Comparison of ENCODE assay signal across 14 cellular contexts in the genomic region with DNA sequence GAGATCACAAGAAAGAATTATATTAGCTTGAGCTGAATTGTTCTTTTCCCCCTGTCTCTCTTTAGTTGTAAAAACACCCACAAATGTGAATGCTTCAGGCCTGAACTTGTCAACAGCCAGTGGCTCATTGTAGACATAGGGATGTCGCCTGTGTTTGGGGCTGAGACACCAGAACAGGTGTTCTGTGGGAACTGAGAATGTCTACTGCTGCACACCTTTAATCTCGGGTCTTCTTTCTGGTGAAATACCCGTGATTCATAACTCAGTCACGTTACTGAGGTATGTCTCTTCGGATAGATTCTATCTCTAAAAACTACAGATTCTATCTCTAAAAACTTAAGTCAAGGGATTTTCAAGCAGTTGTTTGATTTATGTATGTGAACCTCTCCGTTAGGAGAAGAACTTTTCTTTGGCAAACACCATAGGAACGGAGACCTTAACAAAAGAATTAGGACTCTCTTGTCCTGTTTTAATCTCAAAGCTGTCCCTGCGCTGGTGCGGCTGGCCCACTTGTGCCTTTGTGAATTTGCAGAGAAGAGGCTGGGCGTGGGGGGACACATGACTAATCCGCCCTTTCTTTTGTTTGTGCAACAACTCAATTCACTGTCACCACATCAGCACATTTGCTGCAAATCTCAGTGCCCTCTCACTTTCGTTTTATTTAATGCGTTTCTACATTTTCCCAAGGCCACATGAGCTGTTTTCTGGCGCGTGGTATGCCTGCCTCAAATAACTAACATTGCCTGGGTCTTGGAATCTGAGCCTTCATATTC.
DNase-seq lines count a peak whose midpoint lies in the region; ATAC-seq and TF ChIP-seq lines count a peak whose summit lies in the region.
"Had no signal": no experiment of that assay in that cellular context is flagged by ENCODE, and none has a peak within 500 bp of the region (broad histone marks: within the 10 kb centered on the region; RNA-seq: fewer than 3 reads in every experiment).

No MANE protein-coding gene starts in this region.

- no peak for TF ChIP-seq EP300 in ovary (IDR thresholded peaks at IDR 0.05)

- intact Hi-C loops in CD4-positive, alpha-beta T cell (cut with DNase I, micrococcal nuclease) = no loop called here
- intact Hi-C loops in ovary (cut with DNase I) = no loop called here
- intact Hi-C loops in gastrocnemius medialis (cut with DNase I; ENCODE audit: low total_unique reads) = no loop called here
- intact Hi-C loops in thyroid gland (cut with DNase I) = no loop called here

- no peaks in the 10 kb centered on the region for H3K9me3 ChIP-seq in CD4-positive, alpha-beta T cell (ENCODE audit: control insufficient read depth, low read length)
- H3K9me3 ChIP-seq in ovary (no peaks in the 10 kb centered on the region), gastrocnemius medialis (no peaks in the 10 kb centered on the region), thyroid gland (no peaks in the 10 kb centered on the region)

- H3K27me3 Mint-ChIP-seq in CD4-positive, alpha-beta T cell = no peaks in the 10 kb centered on the region
- H3K27me3 Mint-ChIP-seq in activated T-helper 17 cell treated with anti-CD3 and anti-CD28 coated beads, Interleukin-2, amount 50 U/mL, for 72 hours = no peaks in the 10 kb centered on the region
- no peaks in the 10 kb centered on the region for H3K27me3 Mint-ChIP-seq in effector memory CD8-positive, alpha-beta T cell

- TF ChIP-seq POLR2A in ovary (IDR thresholded peaks at IDR 0.05) = no peak
- no peak for TF ChIP-seq POLR2A in gastrocnemius medialis (IDR thresholded peaks at IDR 0.05)
- no peak for TF ChIP-seq POLR2A in thyroid gland (IDR thresholded peaks at IDR 0.05)

- no peaks in the 10 kb centered on the region for H3K9me3 Mint-ChIP-seq in CD4-positive, alpha-beta T cell
- H3K9me3 Mint-ChIP-seq in activated T-helper 17 cell treated with anti-CD3 and anti-CD28 coated beads, Interleukin-2, amount 50 U/mL, for 72 hours = peaks cover 15% of the 10 kb centered on the region
- H3K9me3 Mint-ChIP-seq in effector memory CD8-positive, alpha-beta T cell = no peaks in the 10 kb centered on the region

- H3K4me1 ChIP-seq in ovary (ENCODE audit: insufficient read depth) (peaks cover 7% of the 10 kb centered on the region), gastrocnemius medialis (no peaks in the 10 kb centered on the region), thyroid gland (peaks cover 3 to 8% of the 10 kb centered on the region in 2 donors)

- DNase-seq in CD4-positive, alpha-beta T cell = peak in 3 of 10 experiments; percentile 3 to 16 (median 5)
- peak; percentile 57 for DNase-seq in NCI-H1105 treated with DMSO at 0.1 percent for 48 hours (lab: John Stamatoyannopoulos, UW)
- DNase-seq in ovary = peak; percentile 45 to 66 (median 55)
- no peak for DNase-seq in gastrocnemius medialis
- DNase-seq in thyroid gland = no peak
- no peak for DNase-seq in effector memory CD8-positive, alpha-beta T cell
- DNase-seq: NCI-H1092, NCI-H524 treated with DMSO at 0.1 percent for 48 hours, occipital lobe had no signal

- H3K4me3 ChIP-seq in ovary = no peak overlapping the region
- no peak overlapping the region for H3K4me3 ChIP-seq in gastrocnemius medialis
- H3K4me3 ChIP-seq in thyroid gland (replicated peaks in 1 of 3) = no peak overlapping the region

- no peaks in the 10 kb centered on the region for H3K36me3 ChIP-seq in ovary
- no peaks in the 10 kb centered on the region for H3K36me3 ChIP-seq in gastrocnemius medialis
- H3K36me3 ChIP-seq in thyroid gland = no peaks in the 10 kb centered on the region

- H3K4me3 Mint-ChIP-seq in CD4-positive, alpha-beta T cell = peak overlapping the region; percentile 22
- H3K4me3 Mint-ChIP-seq in activated T-helper 17 cell treated with anti-CD3 and anti-CD28 coated beads, Interleukin-2, amount 50 U/mL, for 72 hours = peak overlapping the region; percentile 75
- no peak overlapping the region for H3K4me3 Mint-ChIP-seq in effector memory CD8-positive, alpha-beta T cell

- peaks cover 7% of the 10 kb centered on the region for H3K4me1 Mint-ChIP-seq in CD4-positive, alpha-beta T cell (ENCODE audit: low read depth)
- H3K4me1 Mint-ChIP-seq in activated T-helper 17 cell treated with anti-CD3 and anti-CD28 coated beads, Interleukin-2, amount 50 U/mL, for 72 hours = peaks cover 36% of the 10 kb centered on the region
- no peaks in the 10 kb centered on the region for H3K4me1 Mint-ChIP-seq in effector memory CD8-positive, alpha-beta T cell (ENCODE audit: low read depth in 2 of 2)

- POLR2A ChIA-PET in CD4-positive, alpha-beta T cell (lab: Charles Lee) = no interaction called here

- H3K27ac ChIP-seq in CD4-positive, alpha-beta T cell (ENCODE audit: low read depth, low read length) = no peak overlapping the region
- peak overlapping the region in 1 of 2 donors; percentile 62 for H3K27ac ChIP-seq in ovary
- no peak overlapping the region for H3K27ac ChIP-seq in gastrocnemius medialis
- H3K27ac ChIP-seq in thyroid gland = no peak overlapping the region
- H3K27ac ChIP-seq: VCaP had no signal

- CTCF ChIA-PET in CD4-positive, alpha-beta T cell (lab: Charles Lee) = interaction anchor here (0.6 kb wide), 1 partner anchor 1985 kb away, joined by 3 read pairs; no protein-coding TSS in a partner anchor

- TF ChIP-seq CTCF in CD4-positive, alpha-beta T cell (IDR thresholded peaks at IDR 0.05) = no peak
- no peak for TF ChIP-seq CTCF in ovary (IDR thresholded peaks at IDR 0.05)
- TF ChIP-seq CTCF in gastrocnemius medialis (IDR thresholded peaks at IDR 0.05 in 4 of 5, conservative IDR thresholded peaks at IDR 0.05 in 1 of 5) = no peak
- no peak for TF ChIP-seq CTCF in thyroid gland (IDR thresholded peaks at IDR 0.05)

- H3K27me3 ChIP-seq in CD4-positive, alpha-beta T cell (ENCODE audit: control insufficient read depth, insufficient read depth, low read length) = no peaks in the 10 kb centered on the region
- H3K27me3 ChIP-seq in ovary (no peaks in the 10 kb centered on the region), gastrocnemius medialis (no peaks in the 10 kb centered on the region), thyroid gland (no peaks in the 10 kb centered on the region)

- 22 to 39% (median 26%) methylated on average over 15 of the region's 15 CpGs for WGBS in ovary, 3 donors
- WGBS in thyroid gland, 2 donors = 84 to 86% methylated on average over 15 of the region's 15 CpGs

- H3K27ac Mint-ChIP-seq in CD4-positive, alpha-beta T cell = peak overlapping the region; percentile 75
- peak overlapping the region; percentile 86 for H3K27ac Mint-ChIP-seq in activated T-helper 17 cell treated with anti-CD3 and anti-CD28 coated beads, Interleukin-2, amount 50 U/mL, for 72 hours
- H3K27ac Mint-ChIP-seq in effector memory CD8-positive, alpha-beta T cell = no peak overlapping the region

- ATAC-seq in CD4-positive, alpha-beta T cell (ENCODE audit: poor library complexity) = peak; percentile 65
- ATAC-seq in activated T-helper 17 cell treated with anti-CD3 and anti-CD28 coated beads, Interleukin-2, amount 50 U/mL, for 72 hours (replicated peaks) = peak; percentile 68
- ATAC-seq in gastrocnemius medialis (no peak), GM19397 (IDR thresholded peaks at IDR 0.05; ENCODE audit: unreplicated experiment) (no peak)
- no peak for ATAC-seq in effector memory CD8-positive, alpha-beta T cell (replicated peaks)
- ATAC-seq: esophagus mucosa, HepG2 had no signal

- H3K36me3 Mint-ChIP-seq in CD4-positive, alpha-beta T cell (ENCODE audit: low read depth) = no peaks in the 10 kb centered on the region
- H3K36me3 Mint-ChIP-seq in activated T-helper 17 cell treated with anti-CD3 and anti-CD28 coated beads, Interleukin-2, amount 50 U/mL, for 72 hours (ENCODE audit: low read depth) = no peaks in the 10 kb centered on the region
- no peaks in the 10 kb centered on the region for H3K36me3 Mint-ChIP-seq in effector memory CD8-positive, alpha-beta T cell (ENCODE audit: insufficient read depth)

- in situ Hi-C loops in gastrocnemius medialis (cut with MboI; ENCODE audit: low sequenced_read_pairs in 4 of 4) = no loop called here

Comparison
In these comparisons a context has a peak if more than half of its experiments do, and no peak if none do; other contexts are left out.
1. ATAC-seq: peak in CD4-positive, alpha-beta T cell (single experiment) and activated T-helper 17 cell treated with anti-CD3 and anti-CD28 coated beads, Interleukin-2, amount 50 U/mL, for 72 hours (single experiment); none in gastrocnemius medialis (0 of 2), GM19397 (single experiment) and effector memory CD8-positive, alpha-beta T cell (single experiment).
2. DNase-seq: peak in NCI-H1105 treated with DMSO at 0.1 percent for 48 hours (single experiment) and ovary (5 of 5); none in gastrocnemius medialis (0 of 2), thyroid gland (0 of 2) and effector memory CD8-positive, alpha-beta T cell (0 of 3).
3. H3K27ac Mint-ChIP-seq: peak in CD4-positive, alpha-beta T cell (single experiment) and activated T-helper 17 cell treated with anti-CD3 and anti-CD28 coated beads, Interleukin-2, amount 50 U/mL, for 72 hours (single experiment); none in effector memory CD8-positive, alpha-beta T cell (0 of 2).
4. H3K4me3 Mint-ChIP-seq: peak in CD4-positive, alpha-beta T cell (single experiment) and activated T-helper 17 cell treated with anti-CD3 and anti-CD28 coated beads, Interleukin-2, amount 50 U/mL, for 72 hours (single experiment); none in effector memory CD8-positive, alpha-beta T cell (0 of 2).